17 cellular contexts compared by ENCODE assay signal in the genomic region with DNA sequence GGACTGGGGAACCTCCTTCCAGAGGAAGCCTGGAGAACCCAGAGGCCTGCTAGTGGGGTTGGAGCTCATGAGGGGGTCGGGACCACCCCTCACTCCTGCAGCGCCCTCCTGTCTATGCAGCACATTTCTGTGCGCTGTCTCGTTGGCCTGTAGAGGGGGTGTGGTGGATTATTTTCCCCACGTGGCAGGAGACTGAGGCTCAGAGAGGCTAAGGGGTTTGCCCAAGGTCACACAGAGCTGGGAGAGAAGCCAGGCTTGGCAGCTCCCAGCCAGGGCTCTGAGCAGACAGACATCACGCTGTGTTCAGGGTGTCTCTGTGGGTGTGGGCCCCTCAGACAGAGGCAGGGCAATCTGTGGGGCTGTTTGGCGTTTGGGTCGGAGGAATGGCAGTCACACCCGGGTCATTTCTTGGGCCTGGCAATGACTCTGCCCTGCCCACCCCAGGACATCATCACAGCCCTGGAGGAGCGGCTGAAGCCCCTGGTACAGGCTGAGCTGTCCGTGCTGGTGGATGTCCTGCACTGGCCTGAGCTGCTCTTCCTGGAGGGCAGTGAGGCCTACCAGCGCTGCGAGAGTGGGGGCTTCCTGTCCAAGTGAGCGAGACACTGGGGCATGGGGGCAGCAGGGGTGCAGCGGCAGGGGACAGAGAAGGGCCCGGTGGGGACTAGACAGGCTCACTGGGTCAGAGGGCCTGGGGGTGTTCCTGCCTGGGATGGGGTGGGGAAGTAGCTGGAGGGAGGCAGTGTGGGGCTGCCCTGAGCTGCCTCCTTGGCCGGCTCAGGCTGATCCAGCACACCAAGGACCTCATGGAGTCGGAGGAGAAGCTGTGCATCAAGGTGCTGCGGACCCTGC. TPM values are rescaled to one million over a fixed set of nuclear protein-coding genes. Genes with fewer than 3 reads are reported as not detected.
DNase-seq lines count a peak whose midpoint lies in the region; ATAC-seq and TF ChIP-seq lines count a peak whose summit lies in the region.
"Had no signal": no experiment of that assay in that cellular context is flagged by ENCODE, and none has a peak within 500 bp of the region (broad histone marks: within the 10 kb centered on the region; RNA-seq: fewer than 3 reads in every experiment).

No MANE protein-coding gene starts in this region.

- peak overlapping the region; percentile 75 for H3K27ac Mint-ChIP-seq in activated naive CD4-positive, alpha-beta T cell treated with anti-CD3 and anti-CD28 coated beads, Interleukin-2, amount 10 ng/mL, durations not matched to agents 7 days and 5 days
- H3K27ac Mint-ChIP-seq in activated B cell treated with CpG ODN at 0.5 μM for 24 hours, result peak overlapping the region; percentile 30
- H3K27ac Mint-ChIP-seq in central memory CD8-positive, alpha-beta T cell (ENCODE audit: low read depth), result peak overlapping the region; percentile 46
- H3K27ac Mint-ChIP-seq: endodermal cell had no signal

- H3K27me3 Mint-ChIP-seq in activated naive CD4-positive, alpha-beta T cell treated with anti-CD3 and anti-CD28 coated beads, Interleukin-2, amount 10 ng/mL, durations not matched to agents 7 days and 5 days, result no peaks in the 10 kb centered on the region
- no peaks in the 10 kb centered on the region for H3K27me3 Mint-ChIP-seq in activated B cell treated with CpG ODN at 0.5 μM for 24 hours
- no peaks in the 10 kb centered on the region for H3K27me3 Mint-ChIP-seq in central memory CD8-positive, alpha-beta T cell

- no peak for TF ChIP-seq POLR2A in testis (IDR thresholded peaks at IDR 0.05)

- POLR2A ChIA-PET in activated B cell treated with CpG ODN at 0.5 μM for 24 hours (lab: Charles Lee), result interaction anchor here (0.6 kb wide), 1 partner anchor 407 kb away, joined by 3 read pairs; no protein-coding TSS in a partner anchor

- H3K36me3 Mint-ChIP-seq in activated naive CD4-positive, alpha-beta T cell treated with anti-CD3 and anti-CD28 coated beads, Interleukin-2, amount 10 ng/mL, durations not matched to agents 7 days and 5 days, result peaks cover 61% of the 10 kb centered on the region
- peaks cover 89% of the 10 kb centered on the region for H3K36me3 Mint-ChIP-seq in activated B cell treated with CpG ODN at 0.5 μM for 24 hours (ENCODE audit: low read depth)
- peaks cover 40% of the 10 kb centered on the region for H3K36me3 Mint-ChIP-seq in central memory CD8-positive, alpha-beta T cell (ENCODE audit: insufficient read depth)

- intact Hi-C loops in activated B cell treated with CpG ODN at 0.5 μM for 24 hours (cut with micrococcal nuclease) (no loop called here), testis (cut with DNase I; ENCODE audit: low total_unique reads) (no loop called here), dorsolateral prefrontal cortex (cut with DNase I) (no loop called here)

- no peaks in the 10 kb centered on the region for H3K9me3 Mint-ChIP-seq in activated naive CD4-positive, alpha-beta T cell treated with anti-CD3 and anti-CD28 coated beads, Interleukin-2, amount 10 ng/mL, durations not matched to agents 7 days and 5 days
- no peaks in the 10 kb centered on the region for H3K9me3 Mint-ChIP-seq in activated B cell treated with CpG ODN at 0.5 μM for 24 hours
- no peaks in the 10 kb centered on the region for H3K9me3 Mint-ChIP-seq in central memory CD8-positive, alpha-beta T cell
- H3K9me3 Mint-ChIP-seq: endodermal cell had no signal

- DNase-seq in activated naive CD4-positive, alpha-beta T cell treated with anti-CD3 and anti-CD28 coated beads, Interleukin-2, amount 10 ng/mL, durations not matched to agents 7 days and 5 days, result no peak
- DNase-seq in activated naive CD4-positive, alpha-beta T cell (lab: John Stamatoyannopoulos, UW), result no peak
- DNase-seq in activated B cell treated with CpG ODN at 0.5 μM for 24 hours, result no peak
- DNase-seq in central memory CD8-positive, alpha-beta T cell (ENCODE audit: low spot score in 2 of 2), result no peak
- DNase-seq in testis, result peak; percentile 90
- DNase-seq in NCI-H82 treated with DMSO at 0.1 percent for 48 hours (lab: John Stamatoyannopoulos, UW; ENCODE audit: unreplicated experiment), result no peak
- DNase-seq in dorsolateral prefrontal cortex, result no peak
- no peak for DNase-seq in SKM-1 (lab: John Stamatoyannopoulos, UW; ENCODE audit: unreplicated experiment)
- DNase-seq: Calu3, endodermal cell, islet precursor cell, KG1, NCI-H1048, NCI-H446 treated with DMSO at 0.1 percent for 48 hours, SHP77 had no signal

- no peak overlapping the region for H3K4me3 ChIP-seq in testis
- peak overlapping the region in 3 of 59 donors; percentile 10 to 34 (median 31) for H3K4me3 ChIP-seq in dorsolateral prefrontal cortex
- H3K4me3 ChIP-seq: ascending aorta, pancreas had no signal

- 57 to 58% methylated on average over 6 to 19 of the region's 19 CpGs for WGBS in testis, 2 donors

- H3K4me3 Mint-ChIP-seq in activated naive CD4-positive, alpha-beta T cell treated with anti-CD3 and anti-CD28 coated beads, Interleukin-2, amount 10 ng/mL, durations not matched to agents 7 days and 5 days, result no peak overlapping the region
- no peak overlapping the region for H3K4me3 Mint-ChIP-seq in activated B cell treated with CpG ODN at 0.5 μM for 24 hours
- H3K4me3 Mint-ChIP-seq in central memory CD8-positive, alpha-beta T cell, result no peak overlapping the region
- H3K4me3 Mint-ChIP-seq: endodermal cell had no signal

- H3K27ac ChIP-seq in testis, result peak overlapping the region in 1 of 2 donors; percentile 50
- peak overlapping the region in 13 of 59 donors; percentile 5 to 64 (median 35) for H3K27ac ChIP-seq in dorsolateral prefrontal cortex
- H3K27ac ChIP-seq: ascending aorta, pancreas had no signal

- peaks cover 18% of the 10 kb centered on the region for H3K4me1 Mint-ChIP-seq in activated naive CD4-positive, alpha-beta T cell treated with anti-CD3 and anti-CD28 coated beads, Interleukin-2, amount 10 ng/mL, durations not matched to agents 7 days and 5 days
- peaks cover 3% of the 10 kb centered on the region for H3K4me1 Mint-ChIP-seq in activated B cell treated with CpG ODN at 0.5 μM for 24 hours
- H3K4me1 Mint-ChIP-seq in central memory CD8-positive, alpha-beta T cell, result no peaks in the 10 kb centered on the region
- H3K4me1 Mint-ChIP-seq: endodermal cell had no signal

- no peak for TF ChIP-seq CTCF in activated B cell treated with CpG ODN at 0.5 μM for 24 hours (IDR thresholded peaks at IDR 0.05)
- no peak for TF ChIP-seq CTCF in testis (IDR thresholded peaks at IDR 0.05)
- peak in 1 of 56 donors; percentile 3 for TF ChIP-seq CTCF in dorsolateral prefrontal cortex (IDR thresholded peaks at IDR 0.05 in 54 of 56, conservative IDR thresholded peaks at IDR 0.05 in 2 of 56; ENCODE audit: low read depth in 1 of 56, partially characterized antibody in 56 of 56)

- H3K27me3 ChIP-seq in testis (no peaks in the 10 kb centered on the region), dorsolateral prefrontal cortex (no peaks in the 10 kb centered on the region)
- H3K27me3 ChIP-seq: ascending aorta, pancreas had no signal

- CTCF ChIA-PET in activated naive CD4-positive, alpha-beta T cell treated with anti-CD3 and anti-CD28 coated beads, Interleukin-2, amount 10 ng/mL, durations not matched to agents 7 days and 5 days (lab: Charles Lee), result interaction anchor here (0.9 to 1.1 kb wide), 2 partner anchors 17 to 98 kb away, joined by 3 to 4 read pairs; no protein-coding TSS in a partner anchor
- CTCF ChIA-PET in activated B cell treated with CpG ODN at 0.5 μM for 24 hours (lab: Charles Lee), result no interaction called here

- no peaks in the 10 kb centered on the region for H3K9me3 ChIP-seq in testis
- H3K9me3 ChIP-seq: ascending aorta, pancreas had no signal

- no peaks in the 10 kb centered on the region for H3K36me3 ChIP-seq in testis (ENCODE audit: low read depth, missing control alignments)

- no peak for ATAC-seq in activated B cell treated with CpG ODN at 0.5 μM for 24 hours (ENCODE audit: low read depth)
- no peak for ATAC-seq in central memory CD8-positive, alpha-beta T cell (replicated peaks; ENCODE audit: extremely low read depth, poor library complexity, severe bottlenecking)

- peaks cover 17% of the 10 kb centered on the region for H3K4me1 ChIP-seq in testis
- H3K4me1 ChIP-seq: ascending aorta, pancreas had no signal

RNA-seq across cellular contexts. Expression of a gene that starts 27.7 kb away (rescaled TPM):
- total RNA-seq in activated B cell treated with CpG ODN at 0.5 μM for 24 hours (26.2 and 37.5 TPM in 2 replicates), testis (10 to 100 TPM; 18.1 to 36.2 TPM), dorsolateral prefrontal cortex (10 to 100 TPM; 32.1 to 86.2 (median 53.0) TPM)
- polyA plus RNA-seq in testis (ENCODE audit: insufficient read depth, low read depth, low replicate concordance), result 119 TPM
